In the genomic region with DNA sequence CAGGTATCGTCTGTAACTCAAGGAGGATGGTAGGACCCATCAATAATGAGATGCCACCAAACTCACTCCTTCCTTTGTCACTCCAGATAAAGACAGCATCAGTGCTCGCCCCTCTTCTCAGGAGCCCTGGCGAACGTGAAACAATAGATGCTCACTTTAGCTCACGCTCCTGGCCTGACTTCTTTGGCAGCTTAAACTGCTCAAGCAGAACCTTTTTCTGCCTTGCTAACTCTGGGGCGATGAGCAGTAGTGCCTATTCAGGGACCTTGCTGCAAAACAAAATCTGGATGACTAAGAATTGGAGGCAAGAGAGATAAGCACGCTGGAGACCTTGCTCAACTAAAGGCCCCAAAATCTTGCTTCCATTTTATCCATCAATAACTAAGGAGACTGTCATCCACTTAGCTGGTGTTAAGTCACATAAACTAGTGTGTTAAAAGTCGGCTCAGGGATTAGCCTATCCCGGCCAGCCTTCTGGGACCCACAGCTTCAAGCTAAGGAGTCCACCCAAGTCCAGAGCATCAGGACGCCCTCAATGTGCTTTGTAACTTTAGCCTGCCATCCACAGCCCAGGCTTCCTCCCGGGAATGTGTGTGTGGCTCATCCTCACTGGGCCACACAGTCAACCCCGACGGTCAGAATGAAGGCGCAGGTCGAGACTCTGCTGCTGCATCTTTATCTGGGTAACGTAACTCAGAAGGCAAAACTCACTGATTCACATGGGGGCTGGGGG, we compare ENCODE assay signal across 17 cellular contexts. TPM values are rescaled to one million over a fixed set of nuclear protein-coding genes. Genes with fewer than 3 reads are reported as not detected.
DNase-seq lines count a peak whose midpoint lies in the region; ATAC-seq, FAIRE-seq and TF ChIP-seq lines count a peak whose summit lies in the region.
"Had no signal": no experiment of that assay in that cellular context is flagged by ENCODE, and none has a peak within 500 bp of the region (broad histone marks: within the 10 kb centered on the region; RNA-seq: fewer than 3 reads in every experiment).

No MANE protein-coding gene starts in this region.

- WGBS in IMR-90 (ENCODE audit: extremely low coverage in 2 of 2, insufficient read length in 1 of 2), 2 experiments, result 80% methylated on average over 2 of the region's 16 CpGs; no CpG with 5 or more reads in 1 of the 2 experiments
- WGBS in smooth muscle cell (ENCODE audit: low lambda C conversion rate), result 58% methylated on average over 16 of the region's 16 CpGs

- H4K5ac ChIP-seq in IMR-90 (ENCODE audit: low read depth, low read length), result no peak overlapping the region

- no peak overlapping the region for H4K91ac ChIP-seq in IMR-90 (ENCODE audit: insufficient read depth, low read depth, low read length)

- H3K18ac ChIP-seq in IMR-90 (ENCODE audit: low read depth, low read length), result no peak overlapping the region

- dilution Hi-C loops in IMR-90 (cut with HindIII; ENCODE audit: low sequenced_read_pairs, unreplicated experiment), result no loop called here

- peaks cover 79% of the 10 kb centered on the region for H4K20me1 ChIP-seq in IMR-90 (ENCODE audit: insufficient read depth, low read length)
- H4K20me1 ChIP-seq in smooth muscle cell (ENCODE audit: low read depth), result peaks cover 100% of the 10 kb centered on the region

- H3K27me3 ChIP-seq in IMR-90 (ENCODE audit: control insufficient read depth, insufficient read depth, low read length), result no peaks in the 10 kb centered on the region
- H3K27me3 ChIP-seq in smooth muscle cell (ENCODE audit: low read depth), result no peaks in the 10 kb centered on the region
- H3K27me3 ChIP-seq: hepatocyte, right lobe of liver had no signal

- H3K23ac ChIP-seq in IMR-90 (ENCODE audit: low read depth, low read length), result peak overlapping the region; percentile 69; the same call in 1 of the 2 replicates

- TF ChIP-seq CTCF in IMR-90 (conservative IDR thresholded peaks at IDR 0.05; ENCODE audit: low read depth, low read length) (no peak), smooth muscle cell (IDR thresholded peaks at IDR 0.05; ENCODE audit: borderline replicate concordance, insufficient read depth, poor library complexity, severe bottlenecking) (no peak)

- H2BK20ac ChIP-seq in IMR-90 (ENCODE audit: low read depth, low read length), result no peak overlapping the region

- no peak overlapping the region for H3K27ac ChIP-seq in IMR-90 (ENCODE audit: insufficient read depth, low read length)
- peak overlapping the region; percentile 64 for H3K27ac ChIP-seq in smooth muscle cell (ENCODE audit: low read depth)
- H3K27ac ChIP-seq: right lobe of liver had no signal

- peak overlapping the region; percentile 27 for H3K4ac ChIP-seq in IMR-90 (ENCODE audit: low read depth, low read length)

- no TSS peak for BruUV-seq in IMR-90 (replicated peaks; lab: Mats Ljungman, UMichigan)

- peak overlapping the region; percentile 8; the same call in 1 of the 2 replicates for H2BK120ac ChIP-seq in IMR-90 (ENCODE audit: low read depth, low read length)

- no peak overlapping the region for H3K56ac ChIP-seq in IMR-90 (ENCODE audit: extremely low read depth, insufficient read depth, low read length)

- in situ Hi-C loops in IMR-90 (cut with MboI; ENCODE audit: low sequenced_read_pairs), result loop anchor here (25.0 kb wide), 1 partner anchor 656 kb away; no protein-coding TSS in a partner anchor

- ATAC-seq in IMR-90 (ENCODE audit: low read depth), result no peak
- ATAC-seq: CD8-positive, alpha-beta T cell; left colon; right lobe of liver had no signal

- TF ChIP-seq POLR2A in IMR-90 (IDR thresholded peaks at IDR 0.05; ENCODE audit: low read depth, low read length) (no peak), H54 (IDR thresholded peaks at IDR 0.05; ENCODE audit: low read depth, low read length) (no peak)

- no peak for FAIRE-seq in H54 (lab: Jason Lieb, UNC)
- FAIRE-seq: A204.1, colon had no signal

- H3F3A ChIP-seq in smooth muscle cell (ENCODE audit: low read depth), result peaks cover 51% of the 10 kb centered on the region

- H3K4me2 ChIP-seq in IMR-90 (ENCODE audit: low read depth, low read length) (no peak overlapping the region), smooth muscle cell (peak overlapping the region; percentile 47)

- H3K79me1 ChIP-seq in IMR-90 (ENCODE audit: low read depth in 1 of 2, low read length in 2 of 2), result peaks cover 39 to 92% of the 10 kb centered on the region in 2 experiments

- H3K14ac ChIP-seq in IMR-90 (replicated peaks; ENCODE audit: low read depth, low read length), result no peak overlapping the region; the same call in 1 of the 2 replicates

- peaks cover 57% of the 10 kb centered on the region for H3K4me1 ChIP-seq in IMR-90 (ENCODE audit: control insufficient read depth, insufficient read depth, low read length)
- peaks cover 63% of the 10 kb centered on the region for H3K4me1 ChIP-seq in smooth muscle cell (ENCODE audit: low read depth)

- no peak overlapping the region for H4K8ac ChIP-seq in IMR-90 (ENCODE audit: low read depth in 2 of 2, low read length in 2 of 2)

- intact Hi-C loops in IMR-90 (cut with micrococcal nuclease), result no loop called here

- H3K9ac ChIP-seq in IMR-90 (ENCODE audit: low read depth, low read length) (no peak overlapping the region), smooth muscle cell (ENCODE audit: low read depth) (no peak overlapping the region)

- H2AK9ac ChIP-seq in IMR-90 (replicated peaks; ENCODE audit: low read depth, low read length, poor library complexity), result no peak overlapping the region

- POLR2A ChIA-PET in IMR-90 (lab: Charles Lee; ENCODE audit: unreplicated experiment), result no interaction called here

- peak overlapping the region; percentile 40; the same call in 1 of the 2 replicates for H2AK5ac ChIP-seq in IMR-90 (ENCODE audit: low read depth, low read length)

- TF ChIP-seq RAD21 in IMR-90 (IDR thresholded peaks at IDR 0.05; ENCODE audit: low read length), result no peak

- no peaks in the 10 kb centered on the region for H3K9me3 ChIP-seq in IMR-90 (ENCODE audit: control insufficient read depth, insufficient read depth, low read length)
- no peaks in the 10 kb centered on the region for H3K9me3 ChIP-seq in smooth muscle cell (replicated peaks; ENCODE audit: low read depth)
- H3K9me3 ChIP-seq: right lobe of liver had no signal

- H3K79me2 ChIP-seq in smooth muscle cell (ENCODE audit: low read depth), result peaks cover 62% of the 10 kb centered on the region

- no peak overlapping the region; the same call in 2 of the 3 replicates for H2BK15ac ChIP-seq in IMR-90 (ENCODE audit: low read depth, low read length)

- H3K4me3 ChIP-seq in IMR-90 (ENCODE audit: insufficient read depth, low read depth, low read length), result no peak overlapping the region
- no peak overlapping the region for H3K4me3 ChIP-seq in smooth muscle cell
- H3K4me3 ChIP-seq: hepatocyte, right lobe of liver had no signal

- DNase-seq in activated CD8-positive, alpha-beta memory T cell treated with anti-CD3 and anti-CD28 coated beads, Interleukin-2, amount 50 U/mL, for 48 hours, result peak; percentile 30
- no peak for DNase-seq in activated CD8-positive, alpha-beta memory T cell treated with anti-CD3 and anti-CD28 coated beads, Interleukin-2, amount 50 U/mL, for 4 hours
- DNase-seq in IMR-90 (no peak), islet precursor cell (peak; percentile 55), smooth muscle cell (lab: John Stamatoyannopoulos, UW; ENCODE audit: unreplicated experiment) (no peak), H54 (ENCODE audit: insufficient read length, low spot score) (no peak), cerebellar nuclear complex (lab: John Stamatoyannopoulos, UW) (no peak), kidney glomerular epithelial cell (lab: John Stamatoyannopoulos, UW) (no peak)
- DNase-seq: activated B cell treated with CpG ODN at 0.5 μM for 24 hours; erythroblast; right lobe of liver; stimulated activated naive B cell treated with anti-CD40 and anti-IgM and Interleukin-4, amounts not matched to agents 10 μg/mL and 1 μg/mL and 100 μg/mL, for 72 hours had no signal

- H2AFZ ChIP-seq in IMR-90 (replicated peaks; ENCODE audit: low read length, poor library complexity), result no peak overlapping the region
- H2AFZ ChIP-seq in smooth muscle cell (ENCODE audit: low read depth), result no peak overlapping the region
- H2AFZ ChIP-seq: hepatocyte had no signal

- H3K9me1 ChIP-seq in IMR-90 (ENCODE audit: insufficient read depth, low read length), result peaks cover 43% of the 10 kb centered on the region

- CTCF ChIA-PET in IMR-90 (lab: Yijun Ruan, JAX), result no interaction called here

- H3K36me3 ChIP-seq in IMR-90 (ENCODE audit: control insufficient read depth, insufficient read depth, low read length), result peaks cover 7% of the 10 kb centered on the region
- no peaks in the 10 kb centered on the region for H3K36me3 ChIP-seq in smooth muscle cell (ENCODE audit: low read depth)
- H3K36me3 ChIP-seq: right lobe of liver had no signal

- no peak overlapping the region for H2BK5ac ChIP-seq in IMR-90 (ENCODE audit: low read depth, low read length, poor library complexity, severe bottlenecking)

TF ChIP-seq in IMR-90, 13 proteins besides CTCF, POLR2A, EP300 and RAD21:
- TF ChIP-seq MAZ (IDR thresholded peaks at IDR 0.05; ENCODE audit: borderline replicate concordance, low read depth, low read length) (no peak), CEBPB (IDR thresholded peaks at IDR 0.05; ENCODE audit: low read depth, low read length) (peak; percentile 40; the same call in 1 of the 2 replicates), NFE2L2 (IDR thresholded peaks at IDR 0.05; ENCODE audit: low read depth, low read length) (no peak)

RNA-seq across cellular contexts. Expression of a gene that starts 38.9 kb away (rescaled TPM):
- total RNA-seq in IMR-90 (2012; rRNA removed) (7.9 and 9.7 TPM in 2 replicates), smooth muscle cell (24.2 and 32.3 TPM in 2 replicates)
- polyA plus RNA-seq in IMR-90 (2012; rRNA removed) (16.6 and 16.9 TPM in 2 replicates), smooth muscle cell (14.1 and 15.6 TPM in 2 replicates)
- polyA plus RNA-seq in IMR-90 (2012; cell fraction: cytosol; rRNA removed), result 11.0 and 15.4 TPM in 2 replicates
- polyA plus RNA-seq in IMR-90 (2012; cell fraction: nucleus; rRNA removed; ENCODE audit: low replicate concordance), result 50.6 and 72.6 TPM in 2 replicates

Comparison
In these comparisons a context has a peak if more than half of its experiments do, and no peak if none do; other contexts are left out.
1. DNase-seq: peak in activated CD8-positive, alpha-beta memory T cell treated with anti-CD3 and anti-CD28 coated beads, Interleukin-2, amount 50 U/mL, for 48 hours (single experiment) and islet precursor cell (single experiment); none in activated CD8-positive, alpha-beta memory T cell treated with anti-CD3 and anti-CD28 coated beads, Interleukin-2, amount 50 U/mL, for 4 hours (single experiment), IMR-90 (single experiment), smooth muscle cell (single experiment), H54 (single experiment), cerebellar nuclear complex (0 of 2) and kidney glomerular epithelial cell (single experiment).